1 cellular context compared by ENCODE assay signal in the genomic region with DNA sequence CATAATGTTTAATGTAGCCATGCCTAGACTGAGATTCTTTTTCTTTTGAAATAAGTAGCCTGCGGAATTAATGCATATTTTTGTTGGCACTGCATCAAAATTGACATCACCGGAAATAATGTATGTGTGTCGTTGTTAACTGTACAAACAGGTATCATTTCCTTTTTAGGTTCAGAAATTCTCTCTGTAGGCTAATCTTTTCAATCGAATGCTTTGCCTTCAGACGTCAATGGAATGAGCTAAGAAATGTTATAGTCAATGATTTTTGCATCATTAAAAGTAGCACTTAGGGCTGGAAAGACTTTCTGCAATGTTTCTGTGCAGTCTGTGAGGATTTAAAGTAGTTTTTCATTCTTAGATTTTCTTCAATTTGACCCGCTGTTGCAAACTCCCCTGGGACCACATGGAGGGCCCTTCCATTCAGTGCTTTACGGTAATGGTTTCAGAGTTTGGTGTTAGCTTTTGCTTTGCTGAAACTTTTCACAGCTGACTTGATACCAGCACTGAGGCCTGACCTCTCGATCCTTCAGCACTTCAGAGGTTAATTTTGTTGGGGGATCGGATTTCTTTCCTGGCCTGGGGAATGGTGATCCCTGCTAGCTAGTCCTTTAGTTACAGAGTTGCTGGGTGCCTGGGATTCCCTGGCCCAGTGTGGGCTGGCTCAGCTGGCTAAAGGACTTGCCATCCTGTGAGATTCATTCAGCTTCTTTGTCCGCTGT.
TF ChIP-seq lines count a peak whose summit lies in the region.

No MANE protein-coding gene starts in this region.

TF ChIP-seq in HepG2, 621 proteins besides CTCF, POLR2A, EP300 and RAD21 (continued from another document and continues in another):
- TF ChIP-seq, protein P1, sequence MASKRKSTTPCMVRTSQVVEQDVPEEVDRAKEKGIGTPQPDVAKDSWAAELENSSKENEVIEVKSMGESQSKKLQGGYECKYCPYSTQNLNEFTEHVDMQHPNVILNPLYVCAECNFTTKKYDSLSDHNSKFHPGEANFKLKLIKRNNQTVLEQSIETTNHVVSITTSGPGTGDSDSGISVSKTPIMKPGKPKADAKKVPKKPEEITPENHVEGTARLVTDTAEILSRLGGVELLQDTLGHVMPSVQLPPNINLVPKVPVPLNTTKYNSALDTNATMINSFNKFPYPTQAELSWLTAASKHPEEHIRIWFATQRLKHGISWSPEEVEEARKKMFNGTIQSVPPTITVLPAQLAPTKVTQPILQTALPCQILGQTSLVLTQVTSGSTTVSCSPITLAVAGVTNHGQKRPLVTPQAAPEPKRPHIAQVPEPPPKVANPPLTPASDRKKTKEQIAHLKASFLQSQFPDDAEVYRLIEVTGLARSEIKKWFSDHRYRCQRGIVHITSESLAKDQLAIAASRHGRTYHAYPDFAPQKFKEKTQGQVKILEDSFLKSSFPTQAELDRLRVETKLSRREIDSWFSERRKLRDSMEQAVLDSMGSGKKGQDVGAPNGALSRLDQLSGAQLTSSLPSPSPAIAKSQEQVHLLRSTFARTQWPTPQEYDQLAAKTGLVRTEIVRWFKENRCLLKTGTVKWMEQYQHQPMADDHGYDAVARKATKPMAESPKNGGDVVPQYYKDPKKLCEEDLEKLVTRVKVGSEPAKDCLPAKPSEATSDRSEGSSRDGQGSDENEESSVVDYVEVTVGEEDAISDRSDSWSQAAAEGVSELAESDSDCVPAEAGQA (IDR thresholded peaks at IDR 0.05; ENCODE audit: low read depth), result no peak
- TF ChIP-seq, protein P1 (CRISPR knock-in tag; IDR thresholded peaks at IDR 0.05; ENCODE audit: borderline replicate concordance), result no peak
- TF ChIP-seq ZNF260 (CRISPR knock-in tag; IDR thresholded peaks at IDR 0.05; ENCODE audit: borderline replicate concordance, low read depth) (no peak), ZNF264 (CRISPR knock-in tag; IDR thresholded peaks at IDR 0.05) (no peak), HOXA5 (CRISPR knock-in tag; IDR thresholded peaks at IDR 0.05) (no peak), ZNF747 (CRISPR knock-in tag; IDR thresholded peaks at IDR 0.05; ENCODE audit: borderline replicate concordance) (no peak), MTF2 (CRISPR knock-in tag; IDR thresholded peaks at IDR 0.05; ENCODE audit: borderline replicate concordance) (no peak), ZNF230 (CRISPR knock-in tag; IDR thresholded peaks at IDR 0.05) (no peak), ZNF781 (CRISPR knock-in tag; IDR thresholded peaks at IDR 0.05; ENCODE audit: borderline replicate concordance, not compliant biosample characterization) (no peak), SNAPC2 (CRISPR knock-in tag; IDR thresholded peaks at IDR 0.05) (no peak), HDAC2 (CRISPR knock-in tag; IDR thresholded peaks at IDR 0.05) (0 out of 2 replicates have a peak, but pooled peaks have one; percentile 50), NR1H2 (CRISPR knock-in tag; IDR thresholded peaks at IDR 0.05; ENCODE audit: borderline replicate concordance, low read depth) (no peak), GATAD2A (CRISPR knock-in tag; IDR thresholded peaks at IDR 0.05) (peak; percentile 69), SIX4 (CRISPR knock-in tag; IDR thresholded peaks at IDR 0.05) (peak; percentile 83), ZNF549 (CRISPR knock-in tag; IDR thresholded peaks at IDR 0.05) (no peak), ZNF180 (CRISPR knock-in tag; IDR thresholded peaks at IDR 0.05; ENCODE audit: borderline replicate concordance, low read depth) (no peak), HDAC6 (IDR thresholded peaks at IDR 0.05; ENCODE audit: low read depth, low read length) (no peak), MEIS2 (CRISPR knock-in tag; IDR thresholded peaks at IDR 0.05) (no peak), XBP1 (CRISPR knock-in tag; IDR thresholded peaks at IDR 0.05) (no peak), ZNF354B (CRISPR knock-in tag; IDR thresholded peaks at IDR 0.05) (no peak), ZNF292 (CRISPR knock-in tag; IDR thresholded peaks at IDR 0.05; ENCODE audit: borderline replicate concordance, low read depth) (peak; percentile 49; the same call in 1 of the 2 replicates), ZNF234 (CRISPR knock-in tag; conservative IDR thresholded peaks at IDR 0.05) (no peak), NR2C2 (CRISPR knock-in tag; IDR thresholded peaks at IDR 0.05; ENCODE audit: borderline replicate concordance) (0 out of 2 replicates have a peak, but pooled peaks have one; percentile 35), HDAC1 (CRISPR knock-in tag; IDR thresholded peaks at IDR 0.05) (peak; percentile 42; the same call in 1 of the 2 replicates), ZC3H4 (CRISPR knock-in tag; IDR thresholded peaks at IDR 0.05; ENCODE audit: borderline replicate concordance) (no peak), ZNF335 (CRISPR knock-in tag; IDR thresholded peaks at IDR 0.05) (no peak), JARID2 (CRISPR knock-in tag; IDR thresholded peaks at IDR 0.05; ENCODE audit: insufficient replicate concordance) (no peak), AHR (CRISPR knock-in tag; IDR thresholded peaks at IDR 0.05) (no peak), HNRNPUL1 (IDR thresholded peaks at IDR 0.05; ENCODE audit: low read depth, low read length) (no peak), ZNF101 (CRISPR knock-in tag; IDR thresholded peaks at IDR 0.05; ENCODE audit: borderline replicate concordance, low read depth) (no peak), ZNF672 (CRISPR knock-in tag; IDR thresholded peaks at IDR 0.05) (no peak), SOX5 (CRISPR knock-in tag; IDR thresholded peaks at IDR 0.05; ENCODE audit: borderline replicate concordance) (0 out of 2 replicates have a peak, but pooled peaks have one; percentile 20), MED13 (CRISPR knock-in tag; IDR thresholded peaks at IDR 0.05) (no peak), MAZ (IDR thresholded peaks at IDR 0.05; ENCODE audit: borderline replicate concordance, low read depth, low read length) (no peak), MAZ (CRISPR knock-in tag; IDR thresholded peaks at IDR 0.05; ENCODE audit: low read depth) (no peak), RXRB (CRISPR knock-in tag; IDR thresholded peaks at IDR 0.05; ENCODE audit: borderline replicate concordance) (0 out of 2 replicates have a peak, but pooled peaks have one; percentile 35), ZNF329 (CRISPR knock-in tag; IDR thresholded peaks at IDR 0.05; ENCODE audit: low read depth) (no peak), KAT8 (CRISPR knock-in tag; IDR thresholded peaks at IDR 0.05) (no peak; the same call in 1 of the 2 replicates), FOXM1 (CRISPR knock-in tag; IDR thresholded peaks at IDR 0.05) (no peak), PLRG1 (conservative IDR thresholded peaks at IDR 0.05) (no peak)
- TF ChIP-seq, protein P2, sequence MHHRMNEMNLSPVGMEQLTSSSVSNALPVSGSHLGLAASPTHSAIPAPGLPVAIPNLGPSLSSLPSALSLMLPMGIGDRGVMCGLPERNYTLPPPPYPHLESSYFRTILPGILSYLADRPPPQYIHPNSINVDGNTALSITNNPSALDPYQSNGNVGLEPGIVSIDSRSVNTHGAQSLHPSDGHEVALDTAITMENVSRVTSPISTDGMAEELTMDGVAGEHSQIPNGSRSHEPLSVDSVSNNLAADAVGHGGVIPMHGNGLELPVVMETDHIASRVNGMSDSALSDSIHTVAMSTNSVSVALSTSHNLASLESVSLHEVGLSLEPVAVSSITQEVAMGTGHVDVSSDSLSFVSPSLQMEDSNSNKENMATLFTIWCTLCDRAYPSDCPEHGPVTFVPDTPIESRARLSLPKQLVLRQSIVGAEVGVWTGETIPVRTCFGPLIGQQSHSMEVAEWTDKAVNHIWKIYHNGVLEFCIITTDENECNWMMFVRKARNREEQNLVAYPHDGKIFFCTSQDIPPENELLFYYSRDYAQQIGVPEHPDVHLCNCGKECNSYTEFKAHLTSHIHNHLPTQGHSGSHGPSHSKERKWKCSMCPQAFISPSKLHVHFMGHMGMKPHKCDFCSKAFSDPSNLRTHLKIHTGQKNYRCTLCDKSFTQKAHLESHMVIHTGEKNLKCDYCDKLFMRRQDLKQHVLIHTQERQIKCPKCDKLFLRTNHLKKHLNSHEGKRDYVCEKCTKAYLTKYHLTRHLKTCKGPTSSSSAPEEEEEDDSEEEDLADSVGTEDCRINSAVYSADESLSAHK (CRISPR knock-in tag; IDR thresholded peaks at IDR 0.05; ENCODE audit: borderline replicate concordance), result no peak
- TF ChIP-seq, protein P3, sequence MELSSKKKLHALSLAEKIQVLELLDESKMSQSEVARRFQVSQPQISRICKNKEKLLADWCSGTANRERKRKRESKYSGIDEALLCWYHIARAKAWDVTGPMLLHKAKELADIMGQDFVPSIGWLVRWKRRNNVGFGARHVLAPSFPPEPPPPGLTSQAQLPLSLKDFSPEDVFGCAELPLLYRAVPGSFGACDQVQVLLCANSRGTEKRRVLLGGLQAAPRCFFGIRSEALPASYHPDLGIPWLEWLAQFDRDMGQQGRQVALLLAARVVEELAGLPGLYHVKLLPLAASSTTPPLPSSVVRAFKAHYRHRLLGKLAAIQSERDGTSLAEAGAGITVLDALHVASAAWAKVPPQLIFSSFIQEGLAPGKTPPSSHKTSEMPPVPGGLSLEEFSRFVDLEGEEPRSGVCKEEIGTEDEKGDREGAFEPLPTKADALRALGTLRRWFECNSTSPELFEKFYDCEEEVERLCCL (CRISPR knock-in tag; IDR thresholded peaks at IDR 0.05; ENCODE audit: borderline replicate concordance), result no peak
- TF ChIP-seq, protein P4, sequence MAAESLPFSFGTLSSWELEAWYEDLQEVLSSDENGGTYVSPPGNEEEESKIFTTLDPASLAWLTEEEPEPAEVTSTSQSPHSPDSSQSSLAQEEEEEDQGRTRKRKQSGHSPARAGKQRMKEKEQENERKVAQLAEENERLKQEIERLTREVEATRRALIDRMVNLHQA (CRISPR knock-in tag; IDR thresholded peaks at IDR 0.05), result no peak
- TF ChIP-seq, protein P5, sequence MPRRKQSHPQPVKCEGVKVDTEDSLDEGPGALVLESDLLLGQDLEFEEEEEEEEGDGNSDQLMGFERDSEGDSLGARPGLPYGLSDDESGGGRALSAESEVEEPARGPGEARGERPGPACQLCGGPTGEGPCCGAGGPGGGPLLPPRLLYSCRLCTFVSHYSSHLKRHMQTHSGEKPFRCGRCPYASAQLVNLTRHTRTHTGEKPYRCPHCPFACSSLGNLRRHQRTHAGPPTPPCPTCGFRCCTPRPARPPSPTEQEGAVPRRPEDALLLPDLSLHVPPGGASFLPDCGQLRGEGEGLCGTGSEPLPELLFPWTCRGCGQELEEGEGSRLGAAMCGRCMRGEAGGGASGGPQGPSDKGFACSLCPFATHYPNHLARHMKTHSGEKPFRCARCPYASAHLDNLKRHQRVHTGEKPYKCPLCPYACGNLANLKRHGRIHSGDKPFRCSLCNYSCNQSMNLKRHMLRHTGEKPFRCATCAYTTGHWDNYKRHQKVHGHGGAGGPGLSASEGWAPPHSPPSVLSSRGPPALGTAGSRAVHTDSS (CRISPR knock-in tag; conservative IDR thresholded peaks at IDR 0.05), result no peak
- TF ChIP-seq, protein P6, sequence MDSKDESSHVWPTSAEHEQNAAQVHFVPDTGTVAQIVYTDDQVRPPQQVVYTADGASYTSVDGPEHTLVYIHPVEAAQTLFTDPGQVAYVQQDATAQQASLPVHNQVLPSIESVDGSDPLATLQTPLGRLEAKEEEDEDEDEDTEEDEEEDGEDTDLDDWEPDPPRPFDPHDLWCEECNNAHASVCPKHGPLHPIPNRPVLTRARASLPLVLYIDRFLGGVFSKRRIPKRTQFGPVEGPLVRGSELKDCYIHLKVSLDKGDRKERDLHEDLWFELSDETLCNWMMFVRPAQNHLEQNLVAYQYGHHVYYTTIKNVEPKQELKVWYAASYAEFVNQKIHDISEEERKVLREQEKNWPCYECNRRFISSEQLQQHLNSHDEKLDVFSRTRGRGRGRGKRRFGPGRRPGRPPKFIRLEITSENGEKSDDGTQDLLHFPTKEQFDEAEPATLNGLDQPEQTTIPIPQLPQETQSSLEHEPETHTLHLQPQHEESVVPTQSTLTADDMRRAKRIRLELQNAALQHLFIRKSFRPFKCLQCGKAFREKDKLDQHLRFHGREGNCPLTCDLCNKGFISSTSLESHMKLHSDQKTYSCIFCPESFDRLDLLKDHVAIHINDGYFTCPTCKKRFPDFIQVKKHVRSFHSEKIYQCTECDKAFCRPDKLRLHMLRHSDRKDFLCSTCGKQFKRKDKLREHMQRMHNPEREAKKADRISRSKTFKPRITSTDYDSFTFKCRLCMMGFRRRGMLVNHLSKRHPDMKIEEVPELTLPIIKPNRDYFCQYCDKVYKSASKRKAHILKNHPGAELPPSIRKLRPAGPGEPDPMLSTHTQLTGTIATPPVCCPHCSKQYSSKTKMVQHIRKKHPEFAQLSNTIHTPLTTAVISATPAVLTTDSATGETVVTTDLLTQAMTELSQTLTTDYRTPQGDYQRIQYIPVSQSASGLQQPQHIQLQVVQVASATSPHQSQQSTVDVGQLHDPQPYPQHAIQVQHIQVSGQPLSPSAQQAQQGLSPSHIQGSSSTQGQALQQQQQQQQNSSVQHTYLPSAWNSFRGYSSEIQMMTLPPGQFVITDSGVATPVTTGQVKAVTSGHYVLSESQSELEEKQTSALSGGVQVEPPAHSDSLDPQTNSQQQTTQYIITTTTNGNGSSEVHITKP (CRISPR knock-in tag; IDR thresholded peaks at IDR 0.05; ENCODE audit: low read depth), result no peak
- TF ChIP-seq, protein P7, sequence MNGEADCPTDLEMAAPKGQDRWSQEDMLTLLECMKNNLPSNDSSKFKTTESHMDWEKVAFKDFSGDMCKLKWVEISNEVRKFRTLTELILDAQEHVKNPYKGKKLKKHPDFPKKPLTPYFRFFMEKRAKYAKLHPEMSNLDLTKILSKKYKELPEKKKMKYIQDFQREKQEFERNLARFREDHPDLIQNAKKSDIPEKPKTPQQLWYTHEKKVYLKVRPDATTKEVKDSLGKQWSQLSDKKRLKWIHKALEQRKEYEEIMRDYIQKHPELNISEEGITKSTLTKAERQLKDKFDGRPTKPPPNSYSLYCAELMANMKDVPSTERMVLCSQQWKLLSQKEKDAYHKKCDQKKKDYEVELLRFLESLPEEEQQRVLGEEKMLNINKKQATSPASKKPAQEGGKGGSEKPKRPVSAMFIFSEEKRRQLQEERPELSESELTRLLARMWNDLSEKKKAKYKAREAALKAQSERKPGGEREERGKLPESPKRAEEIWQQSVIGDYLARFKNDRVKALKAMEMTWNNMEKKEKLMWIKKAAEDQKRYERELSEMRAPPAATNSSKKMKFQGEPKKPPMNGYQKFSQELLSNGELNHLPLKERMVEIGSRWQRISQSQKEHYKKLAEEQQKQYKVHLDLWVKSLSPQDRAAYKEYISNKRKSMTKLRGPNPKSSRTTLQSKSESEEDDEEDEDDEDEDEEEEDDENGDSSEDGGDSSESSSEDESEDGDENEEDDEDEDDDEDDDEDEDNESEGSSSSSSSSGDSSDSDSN (CRISPR knock-in tag; IDR thresholded peaks at IDR 0.05), result peak; percentile 42; the same call in 1 of the 2 replicates
